27 cellular contexts compared by ENCODE assay signal in genomic region chr2:153971914-153972313, GRCh38.
"Had no signal": no experiment of that assay in that cellular context is flagged by ENCODE, and none has a peak within 500 bp of the region (broad histone marks: within the 10 kb centered on the region; RNA-seq: fewer than 3 reads in every experiment).

No MANE protein-coding gene starts in this region.

- H3K27me3 Mint-ChIP-seq: activated CD8-positive, alpha-beta T cell treated with anti-CD3 and anti-CD28 coated beads for 36 hours; activated naive CD8-positive, alpha-beta T cell treated with anti-CD3 and anti-CD28 coated beads, Interleukin-2, amount 10 ng/mL, durations not matched to agents 7 days and 5 days; T-cell had no signal

- H3K27ac Mint-ChIP-seq: activated CD8-positive, alpha-beta T cell treated with anti-CD3 and anti-CD28 coated beads for 36 hours; activated naive CD8-positive, alpha-beta T cell treated with anti-CD3 and anti-CD28 coated beads, Interleukin-2, amount 10 ng/mL, durations not matched to agents 7 days and 5 days; activated T-cell treated with anti-CD3 and anti-CD28 coated beads, Interleukin-2, amount 50 U/mL, for 72 hours; activated T-helper 2 cell treated with anti-CD3 and anti-CD28 coated beads, Interferon-gamma antibody, Interleukin-2, Interleukin-4, amounts not matched to agents 10 μg/mL and 5 μg/mL and 100 μg/mL, durations not matched to agents 14 hours and 24 hours and 36 hours; T-cell had no signal

- H3K27ac ChIP-seq: adrenal gland, breast epithelium, SK-N-MC had no signal

- H3K27me3 ChIP-seq: adrenal gland, breast epithelium had no signal

- H3K36me3 Mint-ChIP-seq: activated naive CD8-positive, alpha-beta T cell treated with anti-CD3 and anti-CD28 coated beads, Interleukin-2, amount 10 ng/mL, durations not matched to agents 7 days and 5 days; T-cell had no signal

- H3K4me3 ChIP-seq: adrenal gland, breast epithelium, SK-N-MC had no signal

- FAIRE-seq: RCC 7860, TTC549 had no signal

- ATAC-seq: activated CD8-positive, alpha-beta T cell treated with anti-CD3 and anti-CD28 coated beads for 36 hours; activated T-cell treated with anti-CD3 and anti-CD28 coated beads, Interleukin-2, amount 50 U/mL, for 72 hours; T-cell had no signal

- DNase-seq: activated CD4-positive, alpha-beta T cell treated with anti-CD3 and anti-CD28 coated beads for 4 hours; activated CD4-positive, CD25-positive, alpha-beta regulatory T cell; activated CD8-positive, alpha-beta memory T cell treated with anti-CD3 and anti-CD28 coated beads, Interleukin-2, amount 50 U/mL, for 4 hours; activated CD8-positive, alpha-beta T cell treated with anti-CD3 and anti-CD28 coated beads for 36 hours; activated naive CD4-positive, alpha-beta T cell treated with anti-CD3 and anti-CD28 coated beads, Interleukin-2, amount 50 U/mL, for 16 hours; activated naive CD8-positive, alpha-beta T cell treated with anti-CD3 and anti-CD28 coated beads, Interleukin-2, amount 10 ng/mL, durations not matched to agents 7 days and 5 days; activated T-cell treated with anti-CD3 and anti-CD28 coated beads, Interleukin-2, amount 50 U/mL, for 72 hours; adrenal gland; aorta; caudate nucleus; KG1; NCI-H1048; NCI-H1930; NCI-H345; NCI-H510A; NCI-H69; NK-92 treated with Interleukin-12 subunit alpha and Interleukin-12 subunit beta, amount 100 ng/mL, for 24 hours; OCI-M1; SIG-M5; T-cell; T-helper 2 cell; T1000 had no signal

- H3K4me3 Mint-ChIP-seq: activated CD8-positive, alpha-beta T cell treated with anti-CD3 and anti-CD28 coated beads for 36 hours; activated naive CD8-positive, alpha-beta T cell treated with anti-CD3 and anti-CD28 coated beads, Interleukin-2, amount 10 ng/mL, durations not matched to agents 7 days and 5 days; activated T-cell treated with anti-CD3 and anti-CD28 coated beads, Interleukin-2, amount 50 U/mL, for 72 hours; T-cell had no signal

- H3K4me1 ChIP-seq: adrenal gland, breast epithelium had no signal

- H3K4me1 Mint-ChIP-seq: activated naive CD8-positive, alpha-beta T cell treated with anti-CD3 and anti-CD28 coated beads, Interleukin-2, amount 10 ng/mL, durations not matched to agents 7 days and 5 days; T-cell had no signal

- H3K9me3 ChIP-seq: adrenal gland, breast epithelium had no signal

- H3K36me3 ChIP-seq: adrenal gland, breast epithelium had no signal
